In the genomic region with DNA sequence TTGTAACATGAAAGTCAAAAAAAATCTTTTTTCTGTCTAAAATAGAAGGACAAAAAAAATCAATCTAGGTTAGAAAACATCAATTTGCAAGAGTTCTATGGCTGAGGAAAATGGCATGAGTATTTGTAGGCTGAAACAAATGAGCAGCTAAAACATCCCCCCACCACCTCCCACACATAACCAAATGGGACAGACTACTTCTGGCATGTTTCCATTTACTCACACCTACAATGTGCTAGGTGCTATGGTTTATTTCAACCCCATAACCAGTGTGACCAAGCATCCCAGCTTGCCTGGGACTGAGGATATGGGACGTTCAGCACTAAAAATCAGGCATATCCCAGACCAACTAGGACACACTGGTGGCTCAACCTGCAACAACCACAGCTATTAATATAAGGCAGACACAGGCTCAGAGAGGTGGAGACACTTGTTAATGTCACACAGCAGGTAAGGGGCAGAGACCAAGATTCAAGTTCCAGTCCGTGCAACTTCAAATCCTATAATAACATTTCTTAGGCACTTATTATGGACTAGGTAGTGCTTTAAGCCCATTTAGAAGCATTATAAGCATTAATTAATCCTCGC, we compare ENCODE assay signal across 18 cellular contexts.
DNase-seq lines count a peak whose midpoint lies in the region; ATAC-seq, FAIRE-seq and TF ChIP-seq lines count a peak whose summit lies in the region.
"Had no signal": no experiment of that assay in that cellular context is flagged by ENCODE, and none has a peak within 500 bp of the region (broad histone marks: within the 10 kb centered on the region; RNA-seq: fewer than 3 reads in every experiment).

No MANE protein-coding gene starts in this region.

- H3K9me3 ChIP-seq in SU-DHL-6 (ENCODE audit: insufficient read depth, low read length) (no peaks in the 10 kb centered on the region), GM12878 (replicated peaks; ENCODE audit: control insufficient read depth, insufficient read depth, low read length) (no peaks in the 10 kb centered on the region), ovary (no peaks in the 10 kb centered on the region)
- H3K9me3 ChIP-seq: heart left ventricle, lower lobe of right lung, thyroid gland had no signal

- H3K4me3 ChIP-seq in SU-DHL-6 (ENCODE audit: insufficient read depth, low read length, poor library complexity, severe bottlenecking) (no peak overlapping the region), GM12878 (no peak overlapping the region), ovary (no peak overlapping the region)
- H3K4me3 ChIP-seq: heart left ventricle, lower lobe of right lung, thyroid gland had no signal

- H3K9me2 ChIP-seq in SU-DHL-6 (replicated peaks; ENCODE audit: insufficient read depth, low read length) = no peaks in the 10 kb centered on the region

- H3K4me2 ChIP-seq in SU-DHL-6 (ENCODE audit: low read depth, low read length, poor library complexity, severe bottlenecking) = no peak overlapping the region
- peak overlapping the region; percentile 38; the same call in 1 of the 2 replicates for H3K4me2 ChIP-seq in GM12878 (ENCODE audit: control insufficient read depth, insufficient read depth)

- SMC1A ChIA-PET in GM12878 (lab: Charles Lee; ENCODE audit: uncharacterized antibody, unreplicated experiment) = interaction anchor here (0.9 to 22.0 kb wide), 13 partner anchors 9 to 180 kb away, joined by 3 to 303 read pairs (median 4); no protein-coding TSS in a partner anchor

- no peaks in the 10 kb centered on the region for H3K9me3 Mint-ChIP-seq in stimulated activated naive CD8-positive, alpha-beta T cell treated with anti-CD3 and anti-CD28 coated beads, Interleukin-15, amount 100 ng/mL, for 72 hours

- peak overlapping the region in 1 of 2 donors; percentile 18 for H3K4me3 Mint-ChIP-seq in stimulated activated naive CD8-positive, alpha-beta T cell treated with anti-CD3 and anti-CD28 coated beads, Interleukin-15, amount 100 ng/mL, for 72 hours

- H3K4me1 ChIP-seq in GM12878 (ENCODE audit: control insufficient read depth, insufficient read depth, low read length) = peaks cover 45% of the 10 kb centered on the region
- peaks cover 12% of the 10 kb centered on the region for H3K4me1 ChIP-seq in ovary (ENCODE audit: insufficient read depth)

- peaks cover 82% of the 10 kb centered on the region for H3K4me1 Mint-ChIP-seq in stimulated activated naive CD8-positive, alpha-beta T cell treated with anti-CD3 and anti-CD28 coated beads, Interleukin-15, amount 100 ng/mL, for 72 hours

- no peak for ATAC-seq in GM12878
- peak; percentile 70 for ATAC-seq in stimulated activated naive CD8-positive, alpha-beta T cell treated with anti-CD3 and anti-CD28 coated beads, Interleukin-15, amount 100 ng/mL, for 72 hours
- ATAC-seq: heart left ventricle had no signal

- H3K27ac ChIP-seq in SU-DHL-6 (ENCODE audit: low read depth, low read length) = peak overlapping the region; percentile 44; the same call in 1 of the 2 replicates
- H3K27ac ChIP-seq in GM12878 (ENCODE audit: control insufficient read depth, insufficient read depth) = no peak overlapping the region
- H3K27ac ChIP-seq in ovary = no peak overlapping the region
- H3K27ac ChIP-seq: thyroid gland had no signal

- TF ChIP-seq EP300 in GM12878 (IDR thresholded peaks at IDR 0.05; ENCODE audit: borderline replicate concordance in 1 of 2, control insufficient read depth in 1 of 2, low read depth in 2 of 2, low read length in 2 of 2) (peak in 1 of 2 experiments; percentile 30; a peak in 1 of 4 replicates), ovary (IDR thresholded peaks at IDR 0.05) (no peak)

- H3K27ac Mint-ChIP-seq in stimulated activated naive CD8-positive, alpha-beta T cell treated with anti-CD3 and anti-CD28 coated beads, Interleukin-15, amount 100 ng/mL, for 72 hours = no peak overlapping the region

- DNase-seq in stimulated activated CD4-positive, alpha-beta T cell treated with anti-CD3 and anti-CD28 coated beads, Interleukin-4, amount 100 ng/mL, for 24 hours = peak; percentile 33
- DNase-seq in stimulated activated CD4-positive, alpha-beta T cell treated with anti-CD3 and anti-CD28 coated beads, Interleukin-4, amount 100 ng/mL, for 1 hour = no peak
- DNase-seq in GM12878 (ENCODE audit: low read depth, low spot score) = no peak
- DNase-seq in stimulated activated naive CD8-positive, alpha-beta T cell treated with anti-CD3 and anti-CD28 coated beads, Interleukin-15, amount 100 ng/mL, for 72 hours = peak in 1 of 2 donors; percentile 13
- DNase-seq in GF-D8 (lab: John Stamatoyannopoulos, UW) = no peak
- DNase-seq in ovary = no peak
- DNase-seq: AML-193; anterior cingulate cortex; heart left ventricle; lower lobe of right lung; NCI-H1105; NCI-H2081 treated with DMSO at 0.1 percent for 48 hours; NCI-H510A; posterior cingulate gyrus; stimulated activated CD4-positive, alpha-beta T cell treated with anti-CD3 and anti-CD28 coated beads, Interleukin-2, amount 100 ng/mL, for 48 hours; thyroid gland had no signal

- in situ Hi-C loops in GM12878 (cut with MboI) = no loop called here

- TF ChIP-seq POLR2A in GM12878 (IDR thresholded peaks at IDR 0.05; ENCODE audit: low read depth, low read length) = no peak
- no peak for TF ChIP-seq POLR2A in ovary (IDR thresholded peaks at IDR 0.05)

- H3K79me2 ChIP-seq in SU-DHL-6 (ENCODE audit: insufficient read depth, low read length) (peaks cover 17% of the 10 kb centered on the region), GM12878 (ENCODE audit: control insufficient read depth, insufficient read depth, low read length) (no peaks in the 10 kb centered on the region)

- H3K27me3 ChIP-seq in SU-DHL-6 (ENCODE audit: low read length) = no peaks in the 10 kb centered on the region
- H3K27me3 ChIP-seq in GM12878 (replicated peaks in 1 of 2; ENCODE audit: control insufficient read depth in 2 of 2, insufficient read depth in 2 of 2, low read length in 1 of 2) = no peaks in the 10 kb centered on the region
- H3K27me3 ChIP-seq in ovary = no peaks in the 10 kb centered on the region
- H3K27me3 ChIP-seq: heart left ventricle, thyroid gland had no signal

- intact Hi-C loops in GM12878 (cut with micrococcal nuclease; ENCODE audit: unreplicated experiment) (loop anchor here (2.0 kb wide), 1 partner anchor 70 kb away; no protein-coding TSS in a partner anchor), ovary (cut with DNase I) (no loop called here)

- no peak for FAIRE-seq in GM12878 (lab: Jason Lieb, UNC)
- FAIRE-seq: G401.6 had no signal

- H3F3A ChIP-seq in SU-DHL-6 (ENCODE audit: insufficient read depth) = peaks cover 22% of the 10 kb centered on the region

- no peaks in the 10 kb centered on the region for H4K20me1 ChIP-seq in SU-DHL-6 (ENCODE audit: low read depth, low read length)
- no peaks in the 10 kb centered on the region for H4K20me1 ChIP-seq in GM12878 (ENCODE audit: control insufficient read depth, insufficient read depth)

- CTCF ChIA-PET in GM12878 (lab: Yijun Ruan, JAX) = interaction anchor here (0.9 to 3.6 kb wide), 7 partner anchors 30 to 144 kb away, joined by 3 to 22 read pairs (median 4); no protein-coding TSS in a partner anchor

- no TSS peak for BruUV-seq in GM12878 (replicated peaks; lab: Mats Ljungman, UMichigan)

- no peak for TF ChIP-seq RAD21 in GM12878 (IDR thresholded peaks at IDR 0.05; ENCODE audit: insufficient read depth, low read depth, low read length)

- POLR2A ChIA-PET in GM12878 (lab: Charles Lee) = interaction anchor here (0.6 to 1.2 kb wide), 4 partner anchors 9 to 35 kb away, joined by 3 to 8 read pairs (median 3); no protein-coding TSS in a partner anchor

- RAD21 ChIA-PET in GM12878 (lab: Charles Lee; ENCODE audit: unreplicated experiment) = interaction anchor here (0.6 to 13.5 kb wide), 14 partner anchors 9 to 513 kb away, joined by 3 to 162 read pairs (median 4); no protein-coding TSS in a partner anchor

- H3K9ac ChIP-seq in SU-DHL-6 (ENCODE audit: low read length) = no peak overlapping the region
- H3K9ac ChIP-seq in GM12878 (ENCODE audit: control insufficient read depth, insufficient read depth, low read length) = no peak overlapping the region

- 65% methylated on average over 3 of the region's 3 CpGs for WGBS in GM12878 (ENCODE audit: insufficient coverage, insufficient replicate concordance, low lambda C conversion rate, missing lambda C conversion rate)
- WGBS in ovary, 3 donors = 94 to 97% (median 95%) methylated on average over 3 of the region's 3 CpGs

- H2AFZ ChIP-seq in SU-DHL-6 (ENCODE audit: low read depth, low read length, severe bottlenecking) (no peak overlapping the region), GM12878 (ENCODE audit: control insufficient read depth, low read depth, low read length) (no peak overlapping the region)

- H3K27me3 Mint-ChIP-seq in stimulated activated naive CD8-positive, alpha-beta T cell treated with anti-CD3 and anti-CD28 coated beads, Interleukin-15, amount 100 ng/mL, for 72 hours = no peaks in the 10 kb centered on the region

- no peaks in the 10 kb centered on the region for H3K36me3 ChIP-seq in SU-DHL-6 (ENCODE audit: low read length)
- H3K36me3 ChIP-seq in GM12878 (ENCODE audit: control insufficient read depth in 2 of 2, insufficient read depth in 2 of 2, low read length in 1 of 2) = no peaks in the 10 kb centered on the region; a peak in 1 of 4 replicates
- no peaks in the 10 kb centered on the region for H3K36me3 ChIP-seq in ovary
- H3K36me3 ChIP-seq: heart left ventricle, lower lobe of right lung, thyroid gland had no signal

- TF ChIP-seq CTCF in SU-DHL-6 (IDR thresholded peaks at IDR 0.05; ENCODE audit: insufficient read depth, low read length, poor library complexity, severe bottlenecking) (no peak), GM12878 (IDR thresholded peaks at IDR 0.05 in 2 of 3, conservative IDR thresholded peaks at IDR 0.05 in 1 of 3; ENCODE audit: control insufficient read depth in 2 of 3, extremely low read depth in 1 of 3, insufficient read depth in 1 of 3, low read depth in 3 of 3, low read length in 3 of 3) (no peak), ovary (IDR thresholded peaks at IDR 0.05) (no peak)

TF ChIP-seq in GM12878, 131 proteins besides CTCF, POLR2A, EP300 and RAD21 (continues in another document):
- TF ChIP-seq MXI1 (IDR thresholded peaks at IDR 0.05; ENCODE audit: low read depth, low read length) (0 out of 2 replicates have a peak, but pooled peaks have one; percentile 43), DPF2 (IDR thresholded peaks at IDR 0.05) (peak; percentile 57; the same call in 1 of the 2 replicates), IKZF2 (IDR thresholded peaks at IDR 0.05) (peak in 1 of 2 experiments; percentile 50; a peak in 2 of 4 replicates), EED (IDR thresholded peaks at IDR 0.05; ENCODE audit: low read depth) (0 out of 2 replicates have a peak, but pooled peaks have one; percentile 49), CREM (IDR thresholded peaks at IDR 0.05; ENCODE audit: low read depth) (peak; percentile 42; the same call in 1 of the 2 replicates), SMARCA5 (IDR thresholded peaks at IDR 0.05) (peak; percentile 83), CHD2 (IDR thresholded peaks at IDR 0.05; ENCODE audit: borderline replicate concordance, low read depth, low read length) (0 out of 2 replicates have a peak, but pooled peaks have one; percentile 8), EGR1 (IDR thresholded peaks at IDR 0.05; ENCODE audit: borderline replicate concordance in 1 of 2, low read depth in 2 of 2, low read length in 2 of 2) (peak in 1 of 2 experiments; percentile 17; a peak in 1 of 3 replicates), BHLHE40 (IDR thresholded peaks at IDR 0.05; ENCODE audit: borderline replicate concordance in 1 of 2, low read depth in 2 of 2, low read length in 1 of 2) (peak; percentile 48 to 60; a peak in 2 of 4 replicates)
